In genomic region chr16:86758932-86759331, GRCh38 we compare ENCODE assay signal across 34 cellular contexts.
"Had no signal": no experiment of that assay in that cellular context is flagged by ENCODE, and none has a peak within 500 bp of the region (broad histone marks: within the 10 kb centered on the region; RNA-seq: fewer than 3 reads in every experiment).

No MANE protein-coding gene starts in this region.

- H3K36me3 ChIP-seq: adrenal gland, breast epithelium, cardiac muscle cell, colonic mucosa, esophagus squamous epithelium, heart left ventricle, WERI-Rb-1 had no signal

- H3K27me3 ChIP-seq: cardiac muscle cell, colonic mucosa had no signal

- DNase-seq: activated B cell treated with CpG ODN at 0.5 μM for 24 hours; activated CD4-positive, alpha-beta memory T cell treated with anti-CD3 and anti-CD28 coated beads for 36 hours; activated CD4-positive, alpha-beta T cell treated with anti-CD3 and anti-CD28 coated beads for 36 hours; activated CD4-positive, alpha-beta T cell treated with anti-CD3 and anti-CD28 coated beads, Interleukin-2, amount 10 ng/mL, durations not matched to agents 24 days and 14 days; activated CD8-positive, alpha-beta memory T cell treated with anti-CD3 and anti-CD28 coated beads, Interleukin-2, amount 10 ng/mL, durations not matched to agents 7 days and 5 days; activated CD8-positive, alpha-beta memory T cell treated with anti-CD3 and anti-CD28 coated beads, Interleukin-2, amount 50 U/mL, for 4 hours; activated CD8-positive, alpha-beta T cell treated with anti-CD3 and anti-CD28 coated beads, Interleukin-2, amount 10 ng/mL, durations not matched to agents 7 days and 5 days; activated effector memory CD4-positive, alpha-beta T cell treated with anti-CD3 and anti-CD28 coated beads, Interleukin-2, amount 50 U/mL, for 16 hours; activated naive CD4-positive, alpha-beta T cell treated with anti-CD3 and anti-CD28 coated beads for 36 hours; activated naive CD8-positive, alpha-beta T cell treated with anti-CD3 and anti-CD28 coated beads for 36 hours; activated naive CD8-positive, alpha-beta T cell treated with anti-CD3 and anti-CD28 coated beads, Interleukin-2, amount 50 U/mL, for 24 hours; activated T-cell treated with anti-CD3 and anti-CD28 coated beads, Interleukin-2, amount 50 U/mL, for 1 hour; activated T-cell treated with anti-CD3 and anti-CD28 coated beads, Interleukin-2, amount 50 U/mL, for 48 hours; adrenal gland; amygdala; aorta; body of pancreas; central memory CD4-positive, alpha-beta T cell; cerebellar nuclear complex; colonic mucosa; effector CD8-positive, alpha-beta T cell; esophagus squamous epithelium; heart left ventricle; T-helper 17 cell; T1000; WERI-Rb-1 had no signal

- H3K9me3 Mint-ChIP-seq: activated B cell treated with CpG ODN at 0.5 μM for 24 hours; activated CD4-positive, alpha-beta memory T cell treated with anti-CD3 and anti-CD28 coated beads for 36 hours; activated CD4-positive, alpha-beta T cell treated with anti-CD3 and anti-CD28 coated beads, Interleukin-2, amount 10 ng/mL, durations not matched to agents 24 days and 14 days; activated naive CD4-positive, alpha-beta T cell treated with anti-CD3 and anti-CD28 coated beads for 36 hours; activated naive CD4-positive, alpha-beta T cell treated with anti-CD3 and anti-CD28 coated beads, Interleukin-2, amount 50 U/mL, for 24 hours; activated naive CD8-positive, alpha-beta T cell treated with anti-CD3 and anti-CD28 coated beads for 36 hours; activated naive CD8-positive, alpha-beta T cell treated with anti-CD3 and anti-CD28 coated beads, Interleukin-2, amount 50 U/mL, for 24 hours; activated T-helper 1 cell treated with anti-CD3 and anti-CD28 coated beads, Interleukin-12 subunit alpha, Interleukin-12 subunit beta, Interleukin-2, Interleukin-4 antibody, amounts not matched to agents 30 ng/mL and 10 ng/mL and 1 ng/mL, durations not matched to agents 14 hours and 24 hours and 36 hours; activated T-helper 2 cell treated with anti-CD3 and anti-CD28 coated beads, Interferon-gamma antibody, Interleukin-2, Interleukin-4, amounts not matched to agents 10 μg/mL and 5 μg/mL and 100 μg/mL, durations not matched to agents 14 hours and 24 hours and 36 hours; T-helper 2 cell treated with Interferon-gamma antibody and Interleukin-4, amounts not matched to agents 5 μg/mL and 100 μg/mL, for 36 hours had no signal

- ATAC-seq: activated CD4-positive, alpha-beta T cell treated with anti-CD3 and anti-CD28 coated beads for 36 hours; activated CD4-positive, CD25-positive, alpha-beta regulatory T cell treated with anti-CD3 and anti-CD28 coated beads, Interleukin-2, amount 50 U/mL, for 24 hours; activated CD8-positive, alpha-beta memory T cell treated with anti-CD3 and anti-CD28 coated beads, Interleukin-2, amount 10 ng/mL, durations not matched to agents 7 days and 5 days; activated CD8-positive, alpha-beta T cell treated with anti-CD3 and anti-CD28 coated beads, Interleukin-2, amount 10 ng/mL, durations not matched to agents 7 days and 5 days; activated naive CD8-positive, alpha-beta T cell treated with anti-CD3 and anti-CD28 coated beads, Interleukin-2, amount 50 U/mL, for 24 hours; body of pancreas; heart left ventricle; T-helper 17 cell had no signal

- H3K4me3 ChIP-seq: adrenal gland, body of pancreas, breast epithelium, cardiac muscle cell, colonic mucosa, esophagus squamous epithelium, heart left ventricle had no signal

- H3K27ac ChIP-seq: adrenal gland, body of pancreas, breast epithelium, cardiac muscle cell, colonic mucosa, epithelial cell of prostate, esophagus squamous epithelium, heart left ventricle, WERI-Rb-1 had no signal

- H3K27ac Mint-ChIP-seq: activated B cell treated with CpG ODN at 0.5 μM for 24 hours; activated CD4-positive, alpha-beta memory T cell treated with anti-CD3 and anti-CD28 coated beads for 36 hours; activated CD4-positive, alpha-beta T cell treated with anti-CD3 and anti-CD28 coated beads for 36 hours; activated CD4-positive, alpha-beta T cell treated with anti-CD3 and anti-CD28 coated beads, Interleukin-2, amount 10 ng/mL, durations not matched to agents 24 days and 14 days; activated CD8-positive, alpha-beta memory T cell treated with anti-CD3 and anti-CD28 coated beads, Interleukin-2, amount 10 ng/mL, durations not matched to agents 7 days and 5 days; activated CD8-positive, alpha-beta T cell treated with anti-CD3 and anti-CD28 coated beads, Interleukin-2, amount 10 ng/mL, durations not matched to agents 7 days and 5 days; activated naive CD4-positive, alpha-beta T cell treated with anti-CD3 and anti-CD28 coated beads for 36 hours; activated naive CD4-positive, alpha-beta T cell treated with anti-CD3 and anti-CD28 coated beads, Interleukin-2, amount 50 U/mL, for 24 hours; activated naive CD8-positive, alpha-beta T cell treated with anti-CD3 and anti-CD28 coated beads for 36 hours; activated naive CD8-positive, alpha-beta T cell treated with anti-CD3 and anti-CD28 coated beads, Interleukin-2, amount 50 U/mL, for 24 hours; activated T-helper 1 cell treated with anti-CD3 and anti-CD28 coated beads, Interleukin-12 subunit alpha, Interleukin-12 subunit beta, Interleukin-2, Interleukin-4 antibody, amounts not matched to agents 30 ng/mL and 10 ng/mL and 1 ng/mL, durations not matched to agents 14 hours and 24 hours and 36 hours; activated T-helper 2 cell treated with anti-CD3 and anti-CD28 coated beads, Interferon-gamma antibody, Interleukin-2, Interleukin-4, amounts not matched to agents 10 μg/mL and 5 μg/mL and 100 μg/mL, durations not matched to agents 14 hours and 24 hours and 36 hours; T-helper 17 cell; T-helper 2 cell treated with Interferon-gamma antibody and Interleukin-4, amounts not matched to agents 5 μg/mL and 100 μg/mL, for 36 hours had no signal

- H3K4me1 Mint-ChIP-seq: activated B cell treated with CpG ODN at 0.5 μM for 24 hours; activated CD4-positive, alpha-beta T cell treated with anti-CD3 and anti-CD28 coated beads for 36 hours; activated CD4-positive, alpha-beta T cell treated with anti-CD3 and anti-CD28 coated beads, Interleukin-2, amount 10 ng/mL, durations not matched to agents 24 days and 14 days; activated naive CD4-positive, alpha-beta T cell treated with anti-CD3 and anti-CD28 coated beads, Interleukin-2, amount 50 U/mL, for 24 hours; activated naive CD8-positive, alpha-beta T cell treated with anti-CD3 and anti-CD28 coated beads, Interleukin-2, amount 50 U/mL, for 24 hours; T-helper 17 cell had no signal

- H3K36me3 Mint-ChIP-seq: activated CD4-positive, alpha-beta memory T cell treated with anti-CD3 and anti-CD28 coated beads for 36 hours; activated CD8-positive, alpha-beta memory T cell treated with anti-CD3 and anti-CD28 coated beads, Interleukin-2, amount 10 ng/mL, durations not matched to agents 7 days and 5 days; activated naive CD4-positive, alpha-beta T cell treated with anti-CD3 and anti-CD28 coated beads, Interleukin-2, amount 50 U/mL, for 24 hours; activated naive CD8-positive, alpha-beta T cell treated with anti-CD3 and anti-CD28 coated beads for 36 hours had no signal

- H3K4me3 Mint-ChIP-seq: activated B cell treated with CpG ODN at 0.5 μM for 24 hours; activated CD4-positive, alpha-beta memory T cell treated with anti-CD3 and anti-CD28 coated beads for 36 hours; activated CD4-positive, alpha-beta T cell treated with anti-CD3 and anti-CD28 coated beads for 36 hours; activated CD4-positive, alpha-beta T cell treated with anti-CD3 and anti-CD28 coated beads, Interleukin-2, amount 10 ng/mL, durations not matched to agents 24 days and 14 days; activated CD8-positive, alpha-beta memory T cell treated with anti-CD3 and anti-CD28 coated beads, Interleukin-2, amount 10 ng/mL, durations not matched to agents 7 days and 5 days; activated CD8-positive, alpha-beta T cell treated with anti-CD3 and anti-CD28 coated beads, Interleukin-2, amount 10 ng/mL, durations not matched to agents 7 days and 5 days; activated naive CD4-positive, alpha-beta T cell treated with anti-CD3 and anti-CD28 coated beads for 36 hours; activated naive CD4-positive, alpha-beta T cell treated with anti-CD3 and anti-CD28 coated beads, Interleukin-2, amount 50 U/mL, for 24 hours; activated naive CD8-positive, alpha-beta T cell treated with anti-CD3 and anti-CD28 coated beads for 36 hours; activated naive CD8-positive, alpha-beta T cell treated with anti-CD3 and anti-CD28 coated beads, Interleukin-2, amount 50 U/mL, for 24 hours; activated T-helper 1 cell treated with anti-CD3 and anti-CD28 coated beads, Interleukin-12 subunit alpha, Interleukin-12 subunit beta, Interleukin-2, Interleukin-4 antibody, amounts not matched to agents 30 ng/mL and 10 ng/mL and 1 ng/mL, durations not matched to agents 14 hours and 24 hours and 36 hours; T-helper 17 cell; T-helper 2 cell treated with Interferon-gamma antibody and Interleukin-4, amounts not matched to agents 5 μg/mL and 100 μg/mL, for 36 hours had no signal
